ENCODE assay signal across 8 cellular contexts in the genomic region with DNA sequence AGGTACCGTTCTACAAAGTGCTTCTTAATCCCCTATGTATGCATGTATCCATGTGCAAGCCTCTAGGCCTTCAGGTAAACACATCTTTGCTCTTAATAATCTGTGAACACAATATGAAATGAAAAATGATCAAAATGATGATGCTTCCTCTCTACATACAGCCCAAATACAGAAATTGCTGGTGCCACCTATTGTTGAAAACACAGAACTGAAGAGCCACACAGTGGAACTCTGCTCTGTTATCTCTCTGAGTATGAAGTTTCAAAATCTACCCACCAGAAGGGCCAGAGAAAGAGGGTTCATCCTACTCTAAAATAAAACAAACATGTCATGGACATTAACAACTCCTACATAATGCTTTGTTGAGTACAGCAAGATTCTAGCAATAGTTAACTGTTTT.
A peak's percentile ranks its signal among the peaks of the same experiment; 100 is the strongest.
DNase-seq lines count a peak whose midpoint lies in the region; ATAC-seq and TF ChIP-seq lines count a peak whose summit lies in the region.

No MANE protein-coding gene starts in this region.

- H3K4me3 ChIP-seq in WI38 (ENCODE audit: low read depth, low read length) (no peak overlapping the region), kidney epithelial cell (ENCODE audit: low read depth, low read length) (no peak overlapping the region)

- DNase-seq in AG08395 (ENCODE audit: low spot score) (peak; percentile 38), kidney epithelial cell (ENCODE audit: low read depth) (no peak), NCI-H345 treated with DMSO at 0.1 percent for 48 hours (lab: John Stamatoyannopoulos, UW; ENCODE audit: unreplicated experiment) (no peak)
- DNase-seq in activated effector memory CD4-positive, alpha-beta T cell treated with Interleukin-2 at 50 U/mL for 16 hours: no peak

- peak; percentile 51 for ATAC-seq in GM19324 (IDR thresholded peaks at IDR 0.05; ENCODE audit: low FRiP score, unreplicated experiment)
- ATAC-seq in GM21528 (IDR thresholded peaks at IDR 0.05; ENCODE audit: low FRiP score, unreplicated experiment): no peak
- ATAC-seq in GM19023 (IDR thresholded peaks at IDR 0.05; ENCODE audit: unreplicated experiment): no peak

- TF ChIP-seq CTCF in WI38 (IDR thresholded peaks at IDR 0.05; ENCODE audit: low read depth, low read length) (peak; percentile 44), kidney epithelial cell (IDR thresholded peaks at IDR 0.05; ENCODE audit: insufficient read depth, low read length, poor library complexity, severe bottlenecking) (peak; percentile 60)

- H3K27me3 ChIP-seq in kidney epithelial cell (ENCODE audit: control insufficient read depth, insufficient read depth, low read length): no peaks in the 10 kb centered on the region

- H3K36me3 ChIP-seq in kidney epithelial cell (ENCODE audit: control insufficient read depth, insufficient read depth, low read length): no peaks in the 10 kb centered on the region
